ENCODE assay signal across 10 cellular contexts in the genomic region with DNA sequence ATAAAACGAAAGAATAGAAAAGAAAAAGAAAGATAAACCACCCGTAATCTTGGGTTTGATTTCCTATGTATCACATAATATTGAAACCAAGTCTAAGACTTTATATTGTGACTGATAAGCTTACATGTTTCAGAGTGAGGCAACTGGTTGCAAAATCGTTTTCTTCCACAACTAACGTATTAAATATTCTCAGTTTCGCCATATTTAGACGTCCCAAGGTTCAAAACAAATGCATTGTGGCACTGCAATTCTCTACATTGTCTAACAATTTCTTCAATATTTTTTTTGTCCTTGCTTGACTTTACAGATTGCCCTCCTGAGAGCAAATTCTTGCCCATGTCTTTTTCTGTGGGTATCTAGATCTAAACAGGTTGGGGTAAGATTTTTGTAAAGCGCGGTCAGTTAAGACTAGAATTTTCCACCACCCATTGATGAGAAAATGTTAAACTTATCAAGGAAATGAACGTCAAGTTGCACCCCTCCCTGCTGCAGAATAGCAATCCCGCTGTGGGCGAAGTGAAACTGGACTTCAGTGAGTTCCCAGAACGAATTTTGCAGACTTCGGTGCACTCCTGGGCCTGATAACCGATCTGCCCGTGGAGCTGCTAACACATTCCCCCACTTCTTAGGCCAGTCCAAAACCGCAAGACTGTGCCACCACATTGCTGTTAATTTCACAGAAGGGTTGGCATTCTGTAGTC. TPM values are rescaled to one million over a fixed set of nuclear protein-coding genes. Genes with fewer than 3 reads are reported as not detected.
DNase-seq lines count a peak whose midpoint lies in the region; TF ChIP-seq lines count a peak whose summit lies in the region.
"Had no signal": no experiment of that assay in that cellular context is flagged by ENCODE, and none has a peak within 500 bp of the region (broad histone marks: within the 10 kb centered on the region; RNA-seq: fewer than 3 reads in every experiment).

No MANE protein-coding gene starts in this region.

- DNase-seq in adipocyte (ENCODE audit: low read depth) (peak; percentile 65), iris pigment epithelial cell (ENCODE audit: low read depth) (peak; percentile 77), NCI-H526 (lab: John Stamatoyannopoulos, UW) (no peak), neural progenitor cell (ENCODE audit: low spot score) (no peak), NCI-H524 treated with DMSO at 0.1 percent for 48 hours (lab: John Stamatoyannopoulos, UW) (no peak)
- DNase-seq: activated CD4-positive, alpha-beta T cell treated with anti-CD3 and anti-CD28 coated beads for 4 hours; pancreas had no signal

- no peak overlapping the region for H3K4me3 Mint-ChIP-seq in neural progenitor cell
- H3K4me3 Mint-ChIP-seq: dendritic cell treated with granulocyte-macrophage colony-stimulating factor and Interleukin-4, amounts not matched to agents 40 ng/mL and 50 ng/mL, for 4 days had no signal

- H3K4me1 Mint-ChIP-seq in neural progenitor cell = peaks cover 29% of the 10 kb centered on the region

- H3K27ac Mint-ChIP-seq in neural progenitor cell = no peak overlapping the region
- H3K27ac Mint-ChIP-seq: dendritic cell treated with granulocyte-macrophage colony-stimulating factor and Interleukin-4, amounts not matched to agents 40 ng/mL and 50 ng/mL, for 4 days had no signal

- H3K27me3 ChIP-seq in HUES6 (ENCODE audit: control insufficient read depth, insufficient read depth, low read length) (peaks cover 93% of the 10 kb centered on the region), adipocyte (replicated peaks; ENCODE audit: control insufficient read depth, insufficient read depth, low read length) (no peaks in the 10 kb centered on the region), subcutaneous abdominal adipose tissue (ENCODE audit: control insufficient read depth in 5 of 5, insufficient read depth in 4 of 5, low read length in 5 of 5) (peaks cover 0 to 3% (median 0%) of the 10 kb centered on the region in 5 donors), neural progenitor cell (peaks cover 99% of the 10 kb centered on the region)

- H3K9ac ChIP-seq in HUES6 (ENCODE audit: low read length) = peak overlapping the region; percentile 83
- peak overlapping the region; percentile 98 for H3K9ac ChIP-seq in adipocyte (ENCODE audit: low read length)
- H3K9ac ChIP-seq in subcutaneous abdominal adipose tissue (ENCODE audit: low read length in 5 of 5) = peak overlapping the region; percentile 70 to 95 (median 84)
- no peak overlapping the region for H3K9ac ChIP-seq in neural progenitor cell

- H3K9me3 Mint-ChIP-seq in neural progenitor cell = peaks cover 6% of the 10 kb centered on the region
- H3K9me3 Mint-ChIP-seq: dendritic cell treated with granulocyte-macrophage colony-stimulating factor and Interleukin-4, amounts not matched to agents 40 ng/mL and 50 ng/mL, for 4 days had no signal

- H3K9me3 ChIP-seq in HUES6 (ENCODE audit: control insufficient read depth, insufficient read depth, low read depth, low read length) = no peaks in the 10 kb centered on the region
- no peaks in the 10 kb centered on the region for H3K9me3 ChIP-seq in adipocyte (ENCODE audit: control insufficient read depth, low read length)
- no peaks in the 10 kb centered on the region for H3K9me3 ChIP-seq in subcutaneous abdominal adipose tissue (ENCODE audit: control insufficient read depth in 5 of 5, low read length in 5 of 5)
- no peaks in the 10 kb centered on the region for H3K9me3 ChIP-seq in neural progenitor cell (ENCODE audit: low read depth)
- H3K9me3 ChIP-seq: pancreas had no signal

- no peaks in the 10 kb centered on the region; the same call in 1 of the 2 replicates for H3K36me3 ChIP-seq in HUES6 (ENCODE audit: control insufficient read depth, insufficient read depth, low read length)
- H3K36me3 ChIP-seq in adipocyte (ENCODE audit: control insufficient read depth, insufficient read depth, low read length, severe bottlenecking) = peaks cover 29% of the 10 kb centered on the region
- peaks cover 4 to 25% (median 18%) of the 10 kb centered on the region in 5 donors for H3K36me3 ChIP-seq in subcutaneous abdominal adipose tissue (ENCODE audit: control insufficient read depth in 5 of 5, insufficient read depth in 5 of 5, low read length in 5 of 5)
- H3K36me3 ChIP-seq in neural progenitor cell = no peaks in the 10 kb centered on the region
- H3K36me3 ChIP-seq: pancreas had no signal

- peaks cover 92% of the 10 kb centered on the region for H3K27me3 Mint-ChIP-seq in neural progenitor cell (ENCODE audit: insufficient read depth, low read depth)

- H4K20me1 ChIP-seq in neural progenitor cell (ENCODE audit: low read depth) = peaks cover 93% of the 10 kb centered on the region

- H3K4me2 ChIP-seq in neural progenitor cell = no peak overlapping the region

- H3K27ac ChIP-seq in HUES6 (ENCODE audit: low read depth, low read length) = no peak overlapping the region
- H3K27ac ChIP-seq in subcutaneous abdominal adipose tissue (ENCODE audit: low read depth, low read length) = peak overlapping the region; percentile 95
- no peak overlapping the region for H3K27ac ChIP-seq in neural progenitor cell
- H3K27ac ChIP-seq: pancreas had no signal

- peaks cover 46% of the 10 kb centered on the region for H3F3A ChIP-seq in neural progenitor cell (ENCODE audit: low read depth)

- H3K4me1 ChIP-seq in HUES6 (ENCODE audit: control insufficient read depth, insufficient read depth, low read length) (peaks cover 61% of the 10 kb centered on the region), adipocyte (ENCODE audit: control insufficient read depth, insufficient read depth, low read length) (peaks cover 22% of the 10 kb centered on the region), subcutaneous abdominal adipose tissue (ENCODE audit: control insufficient read depth in 5 of 5, insufficient read depth in 5 of 5, low read length in 5 of 5) (peaks cover 0 to 63% (median 46%) of the 10 kb centered on the region in 5 donors), neural progenitor cell (peaks cover 31% of the 10 kb centered on the region)

- H2AFZ ChIP-seq in neural progenitor cell (replicated peaks) = no peak overlapping the region

- no peaks in the 10 kb centered on the region for H3K36me3 Mint-ChIP-seq in neural progenitor cell

- peak overlapping the region; percentile 69 for H3K4me3 ChIP-seq in HUES6 (ENCODE audit: low read depth, low read length)
- H3K4me3 ChIP-seq in adipocyte (ENCODE audit: low read length) = peak overlapping the region; percentile 98
- H3K4me3 ChIP-seq in subcutaneous abdominal adipose tissue (ENCODE audit: low read depth in 1 of 5, low read length in 5 of 5) = peak overlapping the region; percentile 85 to 93 (median 91)
- H3K4me3 ChIP-seq in neural progenitor cell = no peak overlapping the region

- TF ChIP-seq CTCF in neural progenitor cell (IDR thresholded peaks at IDR 0.05) = no peak

- H3K79me2 ChIP-seq in neural progenitor cell (ENCODE audit: low read depth) = no peaks in the 10 kb centered on the region

RNA-seq across cellular contexts. Expression of a gene that starts 2.7 kb away (rescaled TPM):
- not detected in 2 replicates for total RNA-seq in neural progenitor cell (ENCODE audit: low replicate concordance)

Comparison
In these comparisons a context has a peak if more than half of its experiments do, and no peak if none do; other contexts are left out.
1. DNase-seq: peak in adipocyte (single experiment) and iris pigment epithelial cell (single experiment); none in NCI-H526 (0 of 2), neural progenitor cell (single experiment) and NCI-H524 treated with DMSO at 0.1 percent for 48 hours (single experiment).